22 cellular contexts compared by ENCODE assay signal in the genomic region with DNA sequence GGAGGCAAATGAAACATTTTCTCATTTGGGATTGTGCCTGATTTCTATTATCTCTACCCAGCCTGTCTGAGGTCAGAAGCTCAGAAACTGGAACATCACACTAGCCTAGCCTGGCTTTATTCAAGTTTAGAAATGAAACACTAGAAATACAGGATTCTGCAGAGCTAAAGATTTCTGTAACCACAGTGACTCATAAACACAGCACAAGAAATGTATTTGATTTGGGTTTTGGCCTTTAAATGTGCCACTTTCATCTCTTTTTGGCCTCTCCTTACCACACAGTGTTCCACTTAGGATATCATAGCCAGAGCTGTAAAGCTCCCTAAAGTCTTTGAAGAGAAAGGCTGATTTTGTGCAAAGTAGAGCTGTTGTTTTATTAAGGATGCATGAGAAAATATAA.
A peak's percentile ranks its signal among the peaks of the same experiment; 100 is the strongest.
DNase-seq lines count a peak whose midpoint lies in the region; ATAC-seq and TF ChIP-seq lines count a peak whose summit lies in the region.
"Had no signal": no experiment of that assay in that cellular context is flagged by ENCODE, and none has a peak within 500 bp of the region (broad histone marks: within the 10 kb centered on the region; RNA-seq: fewer than 3 reads in every experiment).

No MANE protein-coding gene starts in this region.

- peak overlapping the region; percentile 38 for H2AFZ ChIP-seq in neuron (ENCODE audit: low read depth, low read length)

- peak; percentile 61 for ATAC-seq in HG03565 (IDR thresholded peaks at IDR 0.05; ENCODE audit: unreplicated experiment)
- ATAC-seq in HG02973 (IDR thresholded peaks at IDR 0.05; ENCODE audit: unreplicated experiment), result no peak
- ATAC-seq: gastroesophageal sphincter, mucosa of descending colon had no signal

- no peak for TF ChIP-seq CTCF in testis (IDR thresholded peaks at IDR 0.05)

- H3K27me3 ChIP-seq in neuron (ENCODE audit: insufficient read depth, low read length), result peaks cover 3% of the 10 kb centered on the region
- no peaks in the 10 kb centered on the region for H3K27me3 ChIP-seq in testis
- H3K27me3 ChIP-seq: gastroesophageal sphincter, transverse colon had no signal

- TF ChIP-seq POLR2A in testis (IDR thresholded peaks at IDR 0.05), result no peak

- H3K27ac ChIP-seq in cingulate gyrus (ENCODE audit: low read depth, low read length) (peak overlapping the region; percentile 35), testis (no peak overlapping the region)
- H3K27ac ChIP-seq: gastroesophageal sphincter, HL-60, neutrophil, transverse colon had no signal

- DNase-seq in COLO829 (ENCODE audit: low spot score) (peak; percentile 6), dedifferentiated amniotic fluid mesenchymal stem cell (ENCODE audit: extremely low spot score) (no peak), testis (no peak), Ammon's horn (ENCODE audit: low spot score) (no peak)
- DNase-seq: activated B cell treated with CpG ODN at 0.5 μM for 24 hours; activated CD4-positive, alpha-beta memory T cell treated with anti-CD3 and anti-CD28 coated beads for 36 hours; activated naive CD4-positive, alpha-beta T cell treated with Interleukin-2 at 50 U/mL for 16 hours; Caco-2; cortex of kidney; IMR-90; mucosa of descending colon; NCI-H1694; NCI-H774; stimulated activated naive CD4-positive, alpha-beta T cell treated with Interleukin-2 at 50 U/mL for 16 hours; transverse colon had no signal

- H3K4me1 ChIP-seq in neuron (ENCODE audit: insufficient read depth, low read length), result peaks cover 34% of the 10 kb centered on the region
- no peaks in the 10 kb centered on the region for H3K4me1 ChIP-seq in testis
- H3K4me1 ChIP-seq: gastroesophageal sphincter, transverse colon had no signal

- no peak overlapping the region for H3K4me3 ChIP-seq in neuron (ENCODE audit: low read length)
- H3K4me3 ChIP-seq in testis, result no peak overlapping the region
- H3K4me3 ChIP-seq: gastroesophageal sphincter, mucosa of descending colon, transverse colon had no signal

- intact Hi-C loops in testis (cut with DNase I; ENCODE audit: low total_unique reads), result no loop called here

- H3K9me3 ChIP-seq in neuron (ENCODE audit: low read length), result no peaks in the 10 kb centered on the region
- no peaks in the 10 kb centered on the region for H3K9me3 ChIP-seq in testis
- H3K9me3 ChIP-seq: Caco-2, gastroesophageal sphincter, mucosa of descending colon, neutrophil, transverse colon had no signal

- H3K36me3 ChIP-seq in neuron (ENCODE audit: insufficient read depth, low read length), result no peaks in the 10 kb centered on the region
- H3K36me3 ChIP-seq in testis (ENCODE audit: low read depth, missing control alignments), result no peaks in the 10 kb centered on the region
- H3K36me3 ChIP-seq: gastroesophageal sphincter, neutrophil, transverse colon had no signal
